Comparison of ENCODE assay signal across 9 cellular contexts in genomic region chr7:47453093-47454056, GRCh38.
DNase-seq lines count a peak whose midpoint lies in the region; ATAC-seq and TF ChIP-seq lines count a peak whose summit lies in the region.
"Had no signal": no experiment of that assay in that cellular context is flagged by ENCODE, and none has a peak within 500 bp of the region (broad histone marks: within the 10 kb centered on the region; RNA-seq: fewer than 3 reads in every experiment).

No MANE protein-coding gene starts in this region.

- ATAC-seq in RWPE2 (ENCODE audit: low read depth), result peak; percentile 83
- no peak for ATAC-seq in GM21367 (IDR thresholded peaks at IDR 0.05; ENCODE audit: unreplicated experiment)
- ATAC-seq in GM18520 (IDR thresholded peaks at IDR 0.05; ENCODE audit: unreplicated experiment), result no peak

- H3K9me3 ChIP-seq in RWPE2 (ENCODE audit: severe bottlenecking), result no peaks in the 10 kb centered on the region

- peak; percentile 98 for DNase-seq in ELR (ENCODE audit: low read depth)
- DNase-seq in RWPE2 (ENCODE audit: low spot score), result peak; percentile 80
- peak; percentile 99 for DNase-seq in foreskin fibroblast
- DNase-seq in progenitor cell of endocrine pancreas (ENCODE audit: low spot score, unreplicated experiment), result no peak
- DNase-seq in central memory CD4-positive, alpha-beta T cell, result no peak
- no peak for DNase-seq in NCI-H1694 treated with DMSO at 0.1 percent for 48 hours (lab: John Stamatoyannopoulos, UW)

- H3K36me3 ChIP-seq in RWPE2 (ENCODE audit: low read depth), result 0 out of 2 replicates have a peak, but pooled peaks cover 4% of the 10 kb centered on the region

- H3K36me3 Mint-ChIP-seq in progenitor cell of endocrine pancreas (ENCODE audit: insufficient read depth), result peaks cover 2% of the 10 kb centered on the region

- H3K27ac Mint-ChIP-seq in progenitor cell of endocrine pancreas, result peak overlapping the region; percentile 24

- peak overlapping the region; percentile 3 for H3K4me3 ChIP-seq in RWPE2 (ENCODE audit: severe bottlenecking)
- peak overlapping the region; percentile 8 to 30 for H3K4me3 ChIP-seq in foreskin fibroblast (ENCODE audit: low read depth in 1 of 2, low read length in 2 of 2)

- TF ChIP-seq CTCF in RWPE2 (IDR thresholded peaks at IDR 0.05; ENCODE audit: poor library complexity, severe bottlenecking) (no peak), foreskin fibroblast (IDR thresholded peaks at IDR 0.05; ENCODE audit: low read depth, low read length) (no peak), progenitor cell of endocrine pancreas (IDR thresholded peaks at IDR 0.05; ENCODE audit: unreplicated experiment) (no peak)

- H3K27ac ChIP-seq in RWPE2 (ENCODE audit: poor library complexity, severe bottlenecking), result peak overlapping the region; percentile 94

- H3K4me3 Mint-ChIP-seq in progenitor cell of endocrine pancreas (ENCODE audit: low read depth), result no peak overlapping the region
- H3K4me3 Mint-ChIP-seq: central memory CD8-positive, alpha-beta T cell had no signal

- no peaks in the 10 kb centered on the region for H3K27me3 ChIP-seq in RWPE2 (ENCODE audit: insufficient read depth, poor library complexity, severe bottlenecking)

- H3K27me3 Mint-ChIP-seq in progenitor cell of endocrine pancreas, result no peaks in the 10 kb centered on the region
- H3K27me3 Mint-ChIP-seq: central memory CD8-positive, alpha-beta T cell had no signal

- peaks cover 50% of the 10 kb centered on the region for H3K4me1 Mint-ChIP-seq in progenitor cell of endocrine pancreas (ENCODE audit: low read depth)
- H3K4me1 Mint-ChIP-seq: central memory CD8-positive, alpha-beta T cell had no signal

- H3K4me1 ChIP-seq in RWPE2 (ENCODE audit: insufficient read depth, poor library complexity, severe bottlenecking), result peaks cover 26% of the 10 kb centered on the region

- H3K9me3 Mint-ChIP-seq in progenitor cell of endocrine pancreas (ENCODE audit: low read depth), result no peaks in the 10 kb centered on the region
- H3K9me3 Mint-ChIP-seq: central memory CD8-positive, alpha-beta T cell had no signal

Comparison
In these comparisons a context has a peak if more than half of its experiments do, and no peak if none do; other contexts are left out.
1. DNase-seq: peak in ELR (single experiment), RWPE2 (single experiment) and foreskin fibroblast (2 of 2); none in progenitor cell of endocrine pancreas (single experiment), central memory CD4-positive, alpha-beta T cell (single experiment) and NCI-H1694 treated with DMSO at 0.1 percent for 48 hours (single experiment).